In genomic region chr10:75910032-75910431, GRCh38 we compare ENCODE assay signal across 10 cellular contexts.
DNase-seq lines count a peak whose midpoint lies in the region; ATAC-seq and TF ChIP-seq lines count a peak whose summit lies in the region.
"Had no signal": no experiment of that assay in that cellular context is flagged by ENCODE, and none has a peak within 500 bp of the region (broad histone marks: within the 10 kb centered on the region; RNA-seq: fewer than 3 reads in every experiment).

No MANE protein-coding gene starts in this region.

- no peak overlapping the region for H3K4me3 ChIP-seq in OCI-LY1 (ENCODE audit: low read depth, low read length, poor library complexity, severe bottlenecking)

- ATAC-seq in GM19397 (IDR thresholded peaks at IDR 0.05; ENCODE audit: unreplicated experiment), result no peak

- TF ChIP-seq POLR2A in erythroblast (IDR thresholded peaks at IDR 0.05; ENCODE audit: low read length), result no peak

- intact Hi-C loops in Calu3 (cut with micrococcal nuclease; ENCODE audit: unreplicated experiment), result loop anchor here (1.0 kb wide), 1 partner anchor 508 kb away; no protein-coding TSS in a partner anchor

- CTCF ChIA-PET in Calu3 (lab: Charles Lee), result interaction anchor here (1.0 kb wide), 2 partner anchors 508 to 674 kb away, joined by 3 to 5 read pairs; partner anchors contain the start of genes COMTD1 and ZNF503

- H2AFZ ChIP-seq in OCI-LY1 (ENCODE audit: low read length), result no peak overlapping the region

- no peaks in the 10 kb centered on the region for H3K79me2 ChIP-seq in OCI-LY1 (ENCODE audit: insufficient read depth, low read length)

- no peak for DNase-seq in Calu3
- peak; percentile 4 to 8 for DNase-seq in erythroblast (lab: John Stamatoyannopoulos, UW)
- no peak for DNase-seq in progenitor cell of endocrine pancreas (ENCODE audit: low spot score, unreplicated experiment)
- DNase-seq in SIG-M5 (lab: John Stamatoyannopoulos, UW), result no peak
- no peak for DNase-seq in cerebellar cortex (ENCODE audit: low spot score)
- no peak for DNase-seq in hepatic stellate cell (ENCODE audit: low spot score)
- DNase-seq: caudate nucleus, T-helper 2 cell had no signal

- H3K36me3 Mint-ChIP-seq in Calu3 (ENCODE audit: insufficient read depth, unreplicated experiment) (no peaks in the 10 kb centered on the region), progenitor cell of endocrine pancreas (ENCODE audit: insufficient read depth) (no peaks in the 10 kb centered on the region)

- H3K4me1 ChIP-seq in OCI-LY1 (ENCODE audit: insufficient read depth, low read length, severe bottlenecking), result no peaks in the 10 kb centered on the region

- no peak overlapping the region for H3K27ac ChIP-seq in OCI-LY1 (ENCODE audit: low read depth, low read length, poor library complexity, severe bottlenecking)

- H3K9me3 ChIP-seq in OCI-LY1 (ENCODE audit: low read length), result no peaks in the 10 kb centered on the region

- no peak overlapping the region for H3K9ac ChIP-seq in OCI-LY1 (ENCODE audit: low read length)

- no peaks in the 10 kb centered on the region for H3K9me2 ChIP-seq in OCI-LY1 (ENCODE audit: low read depth, low read length)

- H3K4me1 Mint-ChIP-seq in Calu3 (ENCODE audit: low read depth, unreplicated experiment), result no peaks in the 10 kb centered on the region
- H3K4me1 Mint-ChIP-seq in progenitor cell of endocrine pancreas (ENCODE audit: low read depth), result peaks cover 8% of the 10 kb centered on the region

- H3K36me3 ChIP-seq in OCI-LY1 (ENCODE audit: insufficient read depth, low read length), result no peaks in the 10 kb centered on the region

- H3K9me3 Mint-ChIP-seq in Calu3 (ENCODE audit: low read depth, unreplicated experiment) (no peaks in the 10 kb centered on the region), progenitor cell of endocrine pancreas (ENCODE audit: low read depth) (no peaks in the 10 kb centered on the region)

- peaks cover 41% of the 10 kb centered on the region for H3K27me3 Mint-ChIP-seq in Calu3 (ENCODE audit: unreplicated experiment)
- H3K27me3 Mint-ChIP-seq in progenitor cell of endocrine pancreas, result peaks cover 62% of the 10 kb centered on the region

- BruUV-seq in Calu3 (replicated peaks; lab: Mats Ljungman, UMichigan), result no TSS peak

- peak; percentile 17 for TF ChIP-seq CTCF in Calu3 (IDR thresholded peaks at IDR 0.05; ENCODE audit: unreplicated experiment)
- peak; percentile 27; the same call in 1 of the 2 replicates for TF ChIP-seq CTCF in OCI-LY1 (IDR thresholded peaks at IDR 0.05; ENCODE audit: low read length)
- TF ChIP-seq CTCF in progenitor cell of endocrine pancreas (IDR thresholded peaks at IDR 0.05; ENCODE audit: unreplicated experiment), result peak; percentile 51

- no peaks in the 10 kb centered on the region for H4K20me1 ChIP-seq in OCI-LY1 (ENCODE audit: insufficient read depth, low read length)

- 0 out of 2 replicates have a peak, but pooled peaks cover 3% of the 10 kb centered on the region for H3K27me3 ChIP-seq in OCI-LY1 (ENCODE audit: insufficient read depth, low read length)

- no peaks in the 10 kb centered on the region for H3F3A ChIP-seq in OCI-LY1 (ENCODE audit: insufficient read depth, low read length)

- H3K4me3 Mint-ChIP-seq in Calu3 (ENCODE audit: low read depth, unreplicated experiment), result no peak overlapping the region
- H3K4me3 Mint-ChIP-seq in progenitor cell of endocrine pancreas (ENCODE audit: low read depth), result no peak overlapping the region

- no peak overlapping the region for H3K27ac Mint-ChIP-seq in Calu3 (ENCODE audit: unreplicated experiment)
- no peak overlapping the region for H3K27ac Mint-ChIP-seq in progenitor cell of endocrine pancreas

- no peak overlapping the region for H3K4me2 ChIP-seq in OCI-LY1 (ENCODE audit: low read length)

Comparison
In these comparisons a context has a peak if more than half of its experiments do, and no peak if none do; other contexts are left out.
1. DNase-seq: peak in erythroblast (2 of 2); none in Calu3 (single experiment), progenitor cell of endocrine pancreas (single experiment), SIG-M5 (single experiment), cerebellar cortex (single experiment) and hepatic stellate cell (single experiment).
2. Peak in every context shown above with its lines, with median percentiles within 50 percentile points of each other: CTCF ChIP-seq.